Comparison of ENCODE assay signal across 8 cellular contexts in the genomic region with DNA sequence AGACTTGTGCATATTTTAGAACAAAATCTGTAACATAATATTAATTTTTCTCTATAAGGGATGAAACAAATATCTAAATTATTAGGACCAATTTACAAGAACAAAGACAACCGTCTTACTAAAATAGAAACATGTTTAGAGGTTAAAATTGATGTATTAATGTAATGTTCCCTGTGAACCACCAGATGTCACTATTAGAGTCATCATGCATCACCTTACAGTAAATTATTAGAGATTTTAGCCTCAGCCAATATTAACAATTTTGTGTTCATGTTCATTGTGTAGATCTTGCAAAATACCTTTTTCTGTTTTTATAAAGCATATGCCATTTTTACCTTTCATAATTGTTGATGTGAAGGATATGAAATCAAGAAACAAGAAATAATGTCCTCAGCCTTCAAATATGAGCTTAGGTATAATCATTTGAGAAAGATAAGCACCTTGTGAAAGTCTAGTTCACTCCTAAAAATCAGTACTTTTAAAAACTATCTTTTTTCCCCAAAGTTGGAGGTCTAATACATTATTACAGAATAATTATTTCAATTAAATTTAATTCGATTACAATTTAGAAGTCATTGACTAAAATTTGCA.
DNase-seq lines count a peak whose midpoint lies in the region; ATAC-seq and TF ChIP-seq lines count a peak whose summit lies in the region.

No MANE protein-coding gene starts in this region.

- H2AFZ ChIP-seq in OCI-LY3 (ENCODE audit: low read depth, low read length): no peak overlapping the region

- H3K9ac ChIP-seq in OCI-LY3 (ENCODE audit: low read length): no peak overlapping the region

- peaks cover 3 to 4% of the 10 kb centered on the region in 2 donors for H3K9me3 Mint-ChIP-seq in activated naive CD4-positive, alpha-beta T cell treated with anti-CD3 and anti-CD28 coated beads, Interleukin-2, amount 50 U/mL, for 72 hours

- TF ChIP-seq CTCF in OCI-LY3 (IDR thresholded peaks at IDR 0.05; ENCODE audit: low read depth, low read length) (peak; percentile 72), foreskin keratinocyte (conservative IDR thresholded peaks at IDR 0.05) (peak; percentile 69)

- 0 out of 2 replicates have a peak, but pooled peaks cover 3% of the 10 kb centered on the region for H4K20me1 ChIP-seq in OCI-LY3 (ENCODE audit: insufficient read depth, low read length)

- ATAC-seq in HG02938 (IDR thresholded peaks at IDR 0.05; ENCODE audit: unreplicated experiment) (peak; percentile 80), foreskin keratinocyte (peak; percentile 41), GM18907 (IDR thresholded peaks at IDR 0.05; ENCODE audit: unreplicated experiment) (no peak)
- ATAC-seq in activated naive CD4-positive, alpha-beta T cell treated with anti-CD3 and anti-CD28 coated beads, Interleukin-2, amount 50 U/mL, for 72 hours: no peak

- H3K27ac ChIP-seq in OCI-LY3 (ENCODE audit: low read length) (no peak overlapping the region), foreskin keratinocyte (no peak overlapping the region)

- H3K27ac Mint-ChIP-seq in activated naive CD4-positive, alpha-beta T cell treated with anti-CD3 and anti-CD28 coated beads, Interleukin-2, amount 50 U/mL, for 72 hours: no peak overlapping the region

- H3K36me3 Mint-ChIP-seq in activated naive CD4-positive, alpha-beta T cell treated with anti-CD3 and anti-CD28 coated beads, Interleukin-2, amount 50 U/mL, for 72 hours: no peaks in the 10 kb centered on the region

- H3K4me3 ChIP-seq in OCI-LY3 (ENCODE audit: low read length): no peak overlapping the region

- H3K27me3 ChIP-seq in OCI-LY3 (ENCODE audit: low read depth, low read length) (no peaks in the 10 kb centered on the region), foreskin keratinocyte (peaks cover 8% of the 10 kb centered on the region)

- no peaks in the 10 kb centered on the region for H3K79me2 ChIP-seq in OCI-LY3 (ENCODE audit: low read length)

- H3K4me2 ChIP-seq in OCI-LY3 (ENCODE audit: low read length): no peak overlapping the region

- DNase-seq in DMS 273 (lab: John Stamatoyannopoulos, UW; ENCODE audit: unreplicated experiment) (peak; percentile 39), DMS 273 treated with DMSO at 0.1 percent for 48 hours (lab: John Stamatoyannopoulos, UW) (no peak), foreskin keratinocyte (no peak)
- no peak for DNase-seq in activated naive CD4-positive, alpha-beta T cell treated with anti-CD3 and anti-CD28 coated beads, Interleukin-2, amount 50 U/mL, for 72 hours (ENCODE audit: low spot score in 2 of 2)
- DNase-seq in activated naive CD4-positive, alpha-beta T cell (lab: John Stamatoyannopoulos, UW): no peak

- no peaks in the 10 kb centered on the region for H3K9me3 ChIP-seq in OCI-LY3 (ENCODE audit: insufficient read depth, low read length)

- H3K36me3 ChIP-seq in OCI-LY3 (replicated peaks; ENCODE audit: low read depth, low read length): no peaks in the 10 kb centered on the region

- H3K4me1 ChIP-seq in OCI-LY3 (ENCODE audit: low read length) (peaks cover 14% of the 10 kb centered on the region), foreskin keratinocyte (no peaks in the 10 kb centered on the region)

Comparison
In these comparisons a context has a peak if more than half of its experiments do, and no peak if none do; other contexts are left out.
1. ATAC-seq: peak in HG02938 (single experiment) and foreskin keratinocyte (single experiment); none in activated naive CD4-positive, alpha-beta T cell treated with anti-CD3 and anti-CD28 coated beads, Interleukin-2, amount 50 U/mL, for 72 hours (0 of 2) and GM18907 (single experiment).